Comparison of ENCODE assay signal across 16 cellular contexts in genomic region chr6:14369717-14370116, GRCh38.
DNase-seq lines count a peak whose midpoint lies in the region; ATAC-seq and TF ChIP-seq lines count a peak whose summit lies in the region.
"Had no signal": no experiment of that assay in that cellular context is flagged by ENCODE, and none has a peak within 500 bp of the region (broad histone marks: within the 10 kb centered on the region; RNA-seq: fewer than 3 reads in every experiment).

No MANE protein-coding gene starts in this region.

- no peaks in the 10 kb centered on the region for H4K20me1 ChIP-seq in GM23338 (replicated peaks; ENCODE audit: insufficient read depth)

- H3K27ac ChIP-seq in GM23338 (ENCODE audit: low read depth) (no peak overlapping the region), uterus (no peak overlapping the region)

- H3K4me1 ChIP-seq in GM23338 (ENCODE audit: insufficient read depth) (peaks cover 34% of the 10 kb centered on the region), uterus (no peaks in the 10 kb centered on the region)

- H3K9me2 ChIP-seq in GM23338 (ENCODE audit: insufficient read depth), result peaks cover 22% of the 10 kb centered on the region

- no peaks in the 10 kb centered on the region for H3F3A ChIP-seq in GM23338 (replicated peaks; ENCODE audit: low read depth)

- H3K79me2 ChIP-seq in GM23338 (replicated peaks; ENCODE audit: insufficient read depth), result no peaks in the 10 kb centered on the region

- no peaks in the 10 kb centered on the region for H3K27me3 ChIP-seq in GM23338 (ENCODE audit: insufficient read depth)
- no peaks in the 10 kb centered on the region for H3K27me3 ChIP-seq in uterus

- DNase-seq in GM23338 (ENCODE audit: low spot score) (no peak), WTC11 (ENCODE audit: low spot score) (no peak), memory B cell (ENCODE audit: low spot score in 2 of 2) (no peak), uterus (no peak), cardiac septum (ENCODE audit: low spot score) (no peak)
- no peak for DNase-seq in activated naive CD8-positive, alpha-beta T cell treated with anti-CD3 and anti-CD28 coated beads for 36 hours
- no peak for DNase-seq in activated CD4-positive, alpha-beta T cell treated with anti-CD3 and anti-CD28 coated beads, Interleukin-2, amount 50 U/mL, for 1 hour
- DNase-seq: ACHN; C1 segment of cervical spinal cord; CD4-positive, alpha-beta memory T cell; DMS153; DMS79 treated with DMSO at 0.1 percent for 48 hours; EL; HCEC 1CT; HFFc6 had no signal

- H3K4me3 Mint-ChIP-seq in GM23338 (no peak overlapping the region), WTC11 (no peak overlapping the region), memory B cell (no peak overlapping the region)
- H3K4me3 Mint-ChIP-seq in activated naive CD8-positive, alpha-beta T cell treated with anti-CD3 and anti-CD28 coated beads for 36 hours, result no peak overlapping the region
- H3K4me3 Mint-ChIP-seq: CD4-positive, alpha-beta memory T cell; HFFc6 had no signal

- peak; percentile 68 for ATAC-seq in GM23338
- ATAC-seq in WTC11, result peak; percentile 75
- no peak for ATAC-seq in memory B cell (ENCODE audit: low read depth)
- ATAC-seq: K562 had no signal

- no peak for TF ChIP-seq POLR2A in uterus (IDR thresholded peaks at IDR 0.05)

- CTCF ChIA-PET in WTC11 (lab: Charles Lee), result interaction anchor here (0.6 to 1.4 kb wide), 2 partner anchors 53 to 1106 kb away, joined by 3 read pairs; no protein-coding TSS in a partner anchor

- no peaks in the 10 kb centered on the region for H3K9me3 ChIP-seq in uterus

- H3K4me2 ChIP-seq in GM23338, result no peak overlapping the region

- H3K9me3 Mint-ChIP-seq in GM23338 (peaks cover 12% of the 10 kb centered on the region; the same call in 2 of the 3 replicates), WTC11 (peaks cover 19% of the 10 kb centered on the region), memory B cell (no peaks in the 10 kb centered on the region)
- no peaks in the 10 kb centered on the region for H3K9me3 Mint-ChIP-seq in activated naive CD8-positive, alpha-beta T cell treated with anti-CD3 and anti-CD28 coated beads for 36 hours

- POLR2A ChIA-PET in WTC11 (lab: Charles Lee), result interaction anchor here (0.5 kb wide), 1 partner anchor 128 kb away, joined by 5 read pairs; no protein-coding TSS in a partner anchor

- no peak overlapping the region for H2AFZ ChIP-seq in GM23338

- H3K36me3 ChIP-seq in GM23338 (ENCODE audit: insufficient read depth), result no peaks in the 10 kb centered on the region
- H3K36me3 ChIP-seq in uterus, result no peaks in the 10 kb centered on the region

- intact Hi-C loops in uterus (cut with DNase I; ENCODE audit: low total_unique reads), result no loop called here
- intact Hi-C loops in cardiac septum (cut with DNase I), result no loop called here

- H3K27ac Mint-ChIP-seq in GM23338 (no peak overlapping the region), WTC11 (no peak overlapping the region; the same call in 1 of the 2 replicates), memory B cell (peak overlapping the region; percentile 53)
- no peak overlapping the region for H3K27ac Mint-ChIP-seq in activated naive CD8-positive, alpha-beta T cell treated with anti-CD3 and anti-CD28 coated beads for 36 hours
- H3K27ac Mint-ChIP-seq: CD4-positive, alpha-beta memory T cell; HFFc6 had no signal

- TF ChIP-seq CTCF in GM23338 (conservative IDR thresholded peaks at IDR 0.05; ENCODE audit: low read depth in 2 of 2) (no peak), WTC11 (IDR thresholded peaks at IDR 0.05) (no peak), uterus (IDR thresholded peaks at IDR 0.05) (no peak)

- H3K4me1 Mint-ChIP-seq in GM23338 (peaks cover 33% of the 10 kb centered on the region), WTC11 (peaks cover 56% of the 10 kb centered on the region), memory B cell (peaks cover 23% of the 10 kb centered on the region)
- H3K4me1 Mint-ChIP-seq in activated naive CD8-positive, alpha-beta T cell treated with anti-CD3 and anti-CD28 coated beads for 36 hours, result peaks cover 17% of the 10 kb centered on the region

- H3K36me3 Mint-ChIP-seq in GM23338 (ENCODE audit: low read depth) (peaks cover 22% of the 10 kb centered on the region), WTC11 (peaks cover 16% of the 10 kb centered on the region), memory B cell (peaks cover 2% of the 10 kb centered on the region)
- H3K36me3 Mint-ChIP-seq in activated naive CD8-positive, alpha-beta T cell treated with anti-CD3 and anti-CD28 coated beads for 36 hours, result no peaks in the 10 kb centered on the region
- H3K36me3 Mint-ChIP-seq: CD4-positive, alpha-beta memory T cell had no signal

- H3K27me3 Mint-ChIP-seq in GM23338 (ENCODE audit: insufficient read depth, low read depth, poor library complexity) (peaks cover 7% of the 10 kb centered on the region), WTC11 (ENCODE audit: low read depth) (peaks cover 3% of the 10 kb centered on the region; the same call in 1 of the 2 replicates), memory B cell (no peaks in the 10 kb centered on the region)
- peaks cover 3% of the 10 kb centered on the region for H3K27me3 Mint-ChIP-seq in activated naive CD8-positive, alpha-beta T cell treated with anti-CD3 and anti-CD28 coated beads for 36 hours

- H3K4me3 ChIP-seq in GM23338 (no peak overlapping the region), uterus (no peak overlapping the region)
- H3K4me3 ChIP-seq: K562 had no signal

TF ChIP-seq in GM23338, 12 proteins besides CTCF, POLR2A, EP300 and RAD21 (continues in another document):
- no peak for TF ChIP-seq EZH2 (IDR thresholded peaks at IDR 0.05; ENCODE audit: low read depth, unreplicated experiment)

TF ChIP-seq in WTC11, 78 proteins besides CTCF, POLR2A, EP300 and RAD21:
- 0 out of 2 replicates have a peak, but pooled peaks have one; percentile 30 for TF ChIP-seq ETV6 (CRISPR knock-in tag; IDR thresholded peaks at IDR 0.05)
- no peak for TF ChIP-seq PRRX2 (CRISPR knock-in tag; IDR thresholded peaks at IDR 0.05)
- no peak for TF ChIP-seq ZNF423 (CRISPR knock-in tag; IDR thresholded peaks at IDR 0.05)
